In genomic region chr17:81917565-81918332, GRCh38 we compare ENCODE assay signal across 7 cellular contexts.
DNase-seq lines count a peak whose midpoint lies in the region; ATAC-seq, FAIRE-seq and TF ChIP-seq lines count a peak whose summit lies in the region.

A gene with protein sequence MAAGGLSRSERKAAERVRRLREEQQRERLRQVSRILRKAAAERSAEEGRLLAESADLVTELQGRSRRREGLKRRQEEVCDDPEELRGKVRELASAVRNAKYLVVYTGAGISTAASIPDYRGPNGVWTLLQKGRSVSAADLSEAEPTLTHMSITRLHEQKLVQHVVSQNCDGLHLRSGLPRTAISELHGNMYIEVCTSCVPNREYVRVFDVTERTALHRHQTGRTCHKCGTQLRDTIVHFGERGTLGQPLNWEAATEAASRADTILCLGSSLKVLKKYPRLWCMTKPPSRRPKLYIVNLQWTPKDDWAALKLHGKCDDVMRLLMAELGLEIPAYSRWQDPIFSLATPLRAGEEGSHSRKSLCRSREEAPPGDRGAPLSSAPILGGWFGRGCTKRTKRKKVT (minus strand): TSS chr17:81918176. CDS start chr17:81918131, 45 bp downstream.

- peak; percentile 59 for FAIRE-seq in GM18507 (lab: Jason Lieb, UNC)

- DNase-seq in GM18507 (ENCODE audit: extremely low spot score, insufficient read length, low read depth) (peak; percentile 99), NCI-H2227 treated with DMSO at 0.1 percent for 48 hours (lab: John Stamatoyannopoulos, UW) (peak; percentile 64), cardiac fibroblast (ENCODE audit: low read depth in 2 of 2) (peak; percentile 69 to 76), iris pigment epithelial cell (ENCODE audit: low read depth) (peak; percentile 52)
- peak; percentile 76 to 83 (median 81) for DNase-seq in activated CD4-positive, CD25-positive, alpha-beta regulatory T cell (lab: John Stamatoyannopoulos, UW)
- DNase-seq in stimulated activated CD4-positive, alpha-beta T cell treated with anti-CD3 and anti-CD28 coated beads, Interleukin-12 subunit alpha, Interleukin-12 subunit beta, amount 100 ng/mL, for 4 hours = peak; percentile 78

- TF ChIP-seq CTCF in cardiac fibroblast (IDR thresholded peaks at IDR 0.05; ENCODE audit: low read depth, low read length) = no peak

- peak within 1 kb of the TSS; percentile 65 to 69 for H3K4me3 ChIP-seq in cardiac fibroblast (replicated peaks in 1 of 2; ENCODE audit: low read depth in 2 of 2, low read length in 2 of 2)

- ATAC-seq in HG03097 (IDR thresholded peaks at IDR 0.05; ENCODE audit: low FRiP score, unreplicated experiment) = peak; percentile 55

Comparison
In these comparisons a context has a peak if more than half of its experiments do, and no peak if none do; other contexts are left out.
1. Peak in every context shown above with its lines: DNase-seq, ATAC-seq and H3K4me3 ChIP-seq.